Comparison of ENCODE assay signal across 11 cellular contexts in genomic region chr11:2886936-2887335, GRCh38. TPM values are rescaled to one million over a fixed set of nuclear protein-coding genes. Genes with fewer than 3 reads are reported as not detected.
DNase-seq lines count a peak whose midpoint lies in the region; ATAC-seq and TF ChIP-seq lines count a peak whose summit lies in the region.
"Had no signal": no experiment of that assay in that cellular context is flagged by ENCODE, and none has a peak within 500 bp of the region (broad histone marks: within the 10 kb centered on the region; RNA-seq: fewer than 3 reads in every experiment).

No MANE protein-coding gene starts in this region.

- CTCF ChIA-PET in Calu3 (lab: Charles Lee) (interaction anchor here (6.5 kb wide), 1 partner anchor 354 kb away, joined by 100 read pairs; no protein-coding TSS in a partner anchor), WTC11 (lab: Charles Lee) (interaction anchor here (0.6 to 12.8 kb wide), 11 partner anchors 16 to 466 kb away, joined by 3 to 369 read pairs (median 4); partner anchors contain the start of gene PHLDA2)

- no peak for TF ChIP-seq POLR2A in esophagus squamous epithelium (IDR thresholded peaks at IDR 0.05)
- TF ChIP-seq POLR2A in gastrocnemius medialis (IDR thresholded peaks at IDR 0.05) = no peak

- DNase-seq in Calu3 (no peak), WTC11 (ENCODE audit: low spot score) (no peak), esophagus squamous epithelium (lab: John Stamatoyannopoulos, UW) (no peak), gastrocnemius medialis (no peak), SW 1271 (lab: John Stamatoyannopoulos, UW) (no peak), posterior cingulate gyrus (no peak)
- DNase-seq: activated gamma-delta T cell treated with Interleukin-2 at 50 U/mL for 16 hours, KBM-7, NCI-H1694 treated with DMSO at 0.1 percent for 48 hours, SIG-M5 had no signal

- in situ Hi-C loops in gastrocnemius medialis (cut with MboI; ENCODE audit: low sequenced_read_pairs in 4 of 4) = loop anchor here (5.0 to 25.0 kb wide), 3 partner anchors 200 to 450 kb away; partner anchors contain the start of genes KCNQ1OT1 (in 3 of the 4), KCNQ1 (in 1 of the 4) and TRPM5 (in 1 of the 4)

- H3K4me3 ChIP-seq in esophagus squamous epithelium (no peak overlapping the region), gastrocnemius medialis (no peak overlapping the region)

- no peaks in the 10 kb centered on the region for H3K9me3 ChIP-seq in esophagus squamous epithelium
- H3K9me3 ChIP-seq in gastrocnemius medialis = no peaks in the 10 kb centered on the region

- H3K4me3 Mint-ChIP-seq in Calu3 (ENCODE audit: low read depth, unreplicated experiment) = peak overlapping the region; percentile 16
- H3K4me3 Mint-ChIP-seq in WTC11 = peak overlapping the region; percentile 16; the same call in 1 of the 2 replicates

- H3K4me1 Mint-ChIP-seq in Calu3 (ENCODE audit: low read depth, unreplicated experiment) (peaks cover 5% of the 10 kb centered on the region), WTC11 (peaks cover 34% of the 10 kb centered on the region)

- H3K27ac Mint-ChIP-seq in Calu3 (ENCODE audit: unreplicated experiment) = peak overlapping the region; percentile 56
- no peak overlapping the region for H3K27ac Mint-ChIP-seq in WTC11

- H3K36me3 Mint-ChIP-seq in Calu3 (ENCODE audit: insufficient read depth, unreplicated experiment) (peaks cover 18% of the 10 kb centered on the region), WTC11 (0 out of 2 replicates have a peak, but pooled peaks cover 4% of the 10 kb centered on the region)

- H3K9me3 Mint-ChIP-seq in Calu3 (ENCODE audit: low read depth, unreplicated experiment) (no peaks in the 10 kb centered on the region), WTC11 (no peaks in the 10 kb centered on the region)

- H3K27me3 Mint-ChIP-seq in Calu3 (ENCODE audit: unreplicated experiment) (peaks cover 16% of the 10 kb centered on the region), WTC11 (ENCODE audit: low read depth) (peaks cover 54% of the 10 kb centered on the region)

- H3K4me1 ChIP-seq in esophagus squamous epithelium = peaks cover 26 to 77% (median 34%) of the 10 kb centered on the region in 3 donors
- H3K4me1 ChIP-seq in gastrocnemius medialis = peaks cover 14 to 25% of the 10 kb centered on the region in 2 donors

- WGBS in esophagus squamous epithelium, 2 donors = 83 to 100% methylated on average over 1 to 2 of the region's 5 CpGs

- ATAC-seq in WTC11 = no peak
- no peak for ATAC-seq in gastrocnemius medialis
- no peak for ATAC-seq in HG02623 (IDR thresholded peaks at IDR 0.05; ENCODE audit: unreplicated experiment)

- intact Hi-C loops in Calu3 (cut with micrococcal nuclease; ENCODE audit: unreplicated experiment) (loop anchor here (10.0 kb wide), 1 partner anchor 452 kb away; no protein-coding TSS in a partner anchor), esophagus squamous epithelium (cut with DNase I) (loop anchor here (5.0 kb wide), 1 partner anchor 460 kb away; no protein-coding TSS in a partner anchor), gastrocnemius medialis (cut with DNase I; ENCODE audit: low total_unique reads) (loop anchor here (1.0 to 5.0 kb wide), 2 partner anchors 487 to 560 kb away; partner anchors contain the start of gene TSSC4), posterior cingulate gyrus (cut with DNase I) (no loop called here)

- POLR2A ChIA-PET in WTC11 (lab: Charles Lee) = no interaction called here

- BruUV-seq in Calu3 (replicated peaks; lab: Mats Ljungman, UMichigan) = no TSS peak

- no peaks in the 10 kb centered on the region for H3K36me3 ChIP-seq in esophagus squamous epithelium
- no peaks in the 10 kb centered on the region for H3K36me3 ChIP-seq in gastrocnemius medialis

- TF ChIP-seq CTCF in Calu3 (IDR thresholded peaks at IDR 0.05; ENCODE audit: unreplicated experiment) (no peak), WTC11 (IDR thresholded peaks at IDR 0.05) (no peak), esophagus squamous epithelium (IDR thresholded peaks at IDR 0.05) (no peak), gastrocnemius medialis (IDR thresholded peaks at IDR 0.05 in 4 of 5, conservative IDR thresholded peaks at IDR 0.05 in 1 of 5) (no peak)

- H3K27ac ChIP-seq in esophagus squamous epithelium (peak overlapping the region in 3 of 4 donors; percentile 75 to 87 (median 84)), gastrocnemius medialis (peak overlapping the region in 3 of 4 donors; percentile 54 to 75 (median 56))

- peaks cover 0 to 32% (median 0%) of the 10 kb centered on the region in 4 donors for H3K27me3 ChIP-seq in esophagus squamous epithelium
- no peaks in the 10 kb centered on the region for H3K27me3 ChIP-seq in gastrocnemius medialis

TF ChIP-seq in WTC11, 78 proteins besides CTCF, POLR2A, EP300 and RAD21:
- TF ChIP-seq STAT6 (CRISPR knock-in tag; conservative IDR thresholded peaks at IDR 0.05; ENCODE audit: low read depth) (no peak), ZNF396 (CRISPR knock-in tag; IDR thresholded peaks at IDR 0.05; ENCODE audit: borderline replicate concordance) (no peak), MAX (CRISPR knock-in tag; IDR thresholded peaks at IDR 0.05) (no peak; the same call in 1 of the 2 replicates), EMX1 (CRISPR knock-in tag; IDR thresholded peaks at IDR 0.05) (no peak), PRDM15 (CRISPR knock-in tag; IDR thresholded peaks at IDR 0.05) (no peak), ZNF121 (CRISPR knock-in tag; IDR thresholded peaks at IDR 0.05) (no peak), IRF2 (CRISPR knock-in tag; IDR thresholded peaks at IDR 0.05; ENCODE audit: borderline replicate concordance, low read depth) (no peak), ATF2 (CRISPR knock-in tag; IDR thresholded peaks at IDR 0.05; ENCODE audit: borderline replicate concordance, low read depth) (no peak)

RNA-seq across cellular contexts. Expression of gene CDKN1C, which starts 1.4 kb away (rescaled TPM):
- total RNA-seq in Calu3 (2022) = 2.2 and 2.4 TPM in 2 replicates
- total RNA-seq in WTC11 (2021) = 25.0 to 35.0 TPM (median 32.4 TPM) in 3 replicates
- total RNA-seq in esophagus squamous epithelium = 10 to 100 TPM in 2 of 4 donors, 1 to 10 TPM in 2; 4.1 to 54.6 (median 20.8) TPM
- total RNA-seq in gastrocnemius medialis = 10 to 100 TPM; 22.0 to 56.9 (median 38.5) TPM

RNA-seq across cellular contexts. Expression of gene PHLDA2, which starts 42.3 kb away (rescaled TPM):
- total RNA-seq in Calu3 (2022) (111 and 142 TPM in 2 replicates), WTC11 (2021) (9.4 to 11.0 TPM (median 9.6 TPM) in 3 replicates), esophagus squamous epithelium (10 to 100 TPM; 10.2 to 39.2 (median 22.5) TPM), gastrocnemius medialis (1 to 10 TPM in 1 of 4 donors, not detected in 3; 1.4 TPM)
